Comparison of ENCODE assay signal across 16 cellular contexts in the genomic region with DNA sequence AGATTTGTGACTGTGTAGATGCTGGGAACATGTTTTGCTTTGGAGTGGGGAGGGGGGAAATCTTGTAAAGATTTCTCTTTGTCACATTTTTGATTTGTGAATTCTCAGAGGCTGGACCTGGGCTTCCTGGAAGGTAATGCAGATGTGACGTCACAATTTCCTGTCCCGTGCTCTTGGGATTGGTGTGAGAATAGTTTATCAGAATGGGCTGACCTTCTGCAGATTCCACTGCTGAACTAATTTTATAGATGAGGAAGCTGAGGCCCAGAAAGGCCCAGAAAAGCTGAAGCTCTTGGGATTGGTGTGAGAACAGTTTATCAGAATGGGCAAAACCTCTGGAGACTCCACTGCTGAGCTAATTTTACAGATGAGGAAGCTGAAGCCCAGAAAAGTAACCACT. TPM values are rescaled to one million over a fixed set of nuclear protein-coding genes. Genes with fewer than 3 reads are reported as not detected.
DNase-seq lines count a peak whose midpoint lies in the region; ATAC-seq and TF ChIP-seq lines count a peak whose summit lies in the region.
"Had no signal": no experiment of that assay in that cellular context is flagged by ENCODE, and none has a peak within 500 bp of the region (broad histone marks: within the 10 kb centered on the region; RNA-seq: fewer than 3 reads in every experiment).

No MANE protein-coding gene starts in this region.

- TF ChIP-seq CTCF in heart left ventricle (IDR thresholded peaks at IDR 0.05), result no peak

- no peak overlapping the region for H3K4me3 Mint-ChIP-seq in activated naive CD4-positive, alpha-beta T cell treated with anti-CD3 and anti-CD28 coated beads, Interleukin-2, amount 10 ng/mL, durations not matched to agents 7 days and 5 days
- no peak overlapping the region for H3K4me3 Mint-ChIP-seq in activated CD4-positive, alpha-beta memory T cell treated with anti-CD3 and anti-CD28 coated beads for 36 hours
- H3K4me3 Mint-ChIP-seq in stimulated activated memory B cell treated with anti-CD40 and anti-IgM and Interleukin-4, amounts not matched to agents 10 μg/mL and 1 μg/mL and 100 μg/mL, for 72 hours, result no peak overlapping the region

- peaks cover 23% of the 10 kb centered on the region for H3K36me3 Mint-ChIP-seq in activated naive CD4-positive, alpha-beta T cell treated with anti-CD3 and anti-CD28 coated beads, Interleukin-2, amount 10 ng/mL, durations not matched to agents 7 days and 5 days
- peaks cover 1% of the 10 kb centered on the region for H3K36me3 Mint-ChIP-seq in activated CD4-positive, alpha-beta memory T cell treated with anti-CD3 and anti-CD28 coated beads for 36 hours
- H3K36me3 Mint-ChIP-seq in stimulated activated memory B cell treated with anti-CD40 and anti-IgM and Interleukin-4, amounts not matched to agents 10 μg/mL and 1 μg/mL and 100 μg/mL, for 72 hours, result no peaks in the 10 kb centered on the region

- peaks cover 81% of the 10 kb centered on the region for H3K4me1 Mint-ChIP-seq in activated naive CD4-positive, alpha-beta T cell treated with anti-CD3 and anti-CD28 coated beads, Interleukin-2, amount 10 ng/mL, durations not matched to agents 7 days and 5 days
- H3K4me1 Mint-ChIP-seq in activated CD4-positive, alpha-beta memory T cell treated with anti-CD3 and anti-CD28 coated beads for 36 hours (ENCODE audit: low read depth), result peaks cover 92% of the 10 kb centered on the region
- H3K4me1 Mint-ChIP-seq in stimulated activated memory B cell treated with anti-CD40 and anti-IgM and Interleukin-4, amounts not matched to agents 10 μg/mL and 1 μg/mL and 100 μg/mL, for 72 hours, result peaks cover 36% of the 10 kb centered on the region

- H3K9me3 Mint-ChIP-seq in activated naive CD4-positive, alpha-beta T cell treated with anti-CD3 and anti-CD28 coated beads, Interleukin-2, amount 10 ng/mL, durations not matched to agents 7 days and 5 days, result peaks cover 2% of the 10 kb centered on the region
- no peaks in the 10 kb centered on the region for H3K9me3 Mint-ChIP-seq in activated CD4-positive, alpha-beta memory T cell treated with anti-CD3 and anti-CD28 coated beads for 36 hours
- no peaks in the 10 kb centered on the region for H3K9me3 Mint-ChIP-seq in stimulated activated memory B cell treated with anti-CD40 and anti-IgM and Interleukin-4, amounts not matched to agents 10 μg/mL and 1 μg/mL and 100 μg/mL, for 72 hours

- H3K27me3 Mint-ChIP-seq in activated naive CD4-positive, alpha-beta T cell treated with anti-CD3 and anti-CD28 coated beads, Interleukin-2, amount 10 ng/mL, durations not matched to agents 7 days and 5 days, result no peaks in the 10 kb centered on the region
- no peaks in the 10 kb centered on the region for H3K27me3 Mint-ChIP-seq in activated CD4-positive, alpha-beta memory T cell treated with anti-CD3 and anti-CD28 coated beads for 36 hours
- H3K27me3 Mint-ChIP-seq in stimulated activated memory B cell treated with anti-CD40 and anti-IgM and Interleukin-4, amounts not matched to agents 10 μg/mL and 1 μg/mL and 100 μg/mL, for 72 hours, result peaks cover 11% of the 10 kb centered on the region

- TF ChIP-seq POLR2A in heart left ventricle (IDR thresholded peaks at IDR 0.05), result no peak

- no peak for DNase-seq in activated naive CD4-positive, alpha-beta T cell treated with anti-CD3 and anti-CD28 coated beads, Interleukin-2, amount 10 ng/mL, durations not matched to agents 7 days and 5 days
- DNase-seq in activated naive CD4-positive, alpha-beta T cell treated with Interleukin-2 at 50 U/mL for 16 hours, result no peak
- no peak for DNase-seq in activated CD4-positive, alpha-beta memory T cell treated with anti-CD3 and anti-CD28 coated beads for 36 hours
- DNase-seq in heart left ventricle (peak in 1 of 5 donors; percentile 15), HEK293T (ENCODE audit: extremely low spot score) (no peak), cortex of kidney (lab: John Stamatoyannopoulos, UW) (no peak), SHP77 (lab: John Stamatoyannopoulos, UW) (no peak)
- DNase-seq: GOT3; hippocampal formation; kidney; NCI-H2029 treated with DMSO at 0.1 percent for 48 hours; NCI-H446 treated with DMSO at 0.1 percent for 48 hours; NK-92 treated with Interleukin-12 subunit alpha and Interleukin-12 subunit beta, amount 100 ng/mL, for 24 hours had no signal

- H3K4me3 ChIP-seq in heart left ventricle, result no peak overlapping the region
- H3K4me3 ChIP-seq: cardiac muscle cell, vagina had no signal

- 28 to 45% (median 35%) methylated on average over 2 of the region's 2 CpGs for WGBS in heart left ventricle, 4 donors

- peak overlapping the region in 7 of 12 donors; percentile 15 to 53 (median 37) for H3K27ac ChIP-seq in heart left ventricle
- H3K27ac ChIP-seq: cardiac muscle cell had no signal

- peak overlapping the region; percentile 49 for H3K27ac Mint-ChIP-seq in activated naive CD4-positive, alpha-beta T cell treated with anti-CD3 and anti-CD28 coated beads, Interleukin-2, amount 10 ng/mL, durations not matched to agents 7 days and 5 days
- H3K27ac Mint-ChIP-seq in activated CD4-positive, alpha-beta memory T cell treated with anti-CD3 and anti-CD28 coated beads for 36 hours, result peak overlapping the region; percentile 44
- peak overlapping the region; percentile 5 for H3K27ac Mint-ChIP-seq in stimulated activated memory B cell treated with anti-CD40 and anti-IgM and Interleukin-4, amounts not matched to agents 10 μg/mL and 1 μg/mL and 100 μg/mL, for 72 hours

- peak in 2 of 4 donors; percentile 49 to 53 for ATAC-seq in heart left ventricle
- no peak for ATAC-seq in stimulated activated memory B cell treated with anti-CD40 and anti-IgM and Interleukin-4, amounts not matched to agents 10 μg/mL and 1 μg/mL and 100 μg/mL, for 72 hours

- H3K36me3 ChIP-seq in heart left ventricle, result no peaks in the 10 kb centered on the region
- H3K36me3 ChIP-seq: cardiac muscle cell, vagina had no signal

- peaks cover 0 to 5% (median 0%) of the 10 kb centered on the region in 9 donors for H3K27me3 ChIP-seq in heart left ventricle
- H3K27me3 ChIP-seq: cardiac muscle cell, vagina had no signal

- H3K4me1 ChIP-seq in heart left ventricle, result peaks cover 0 to 23% (median 0%) of the 10 kb centered on the region in 12 donors
- H3K4me1 ChIP-seq: vagina had no signal

- POLR2A ChIA-PET in activated CD4-positive, alpha-beta memory T cell treated with anti-CD3 and anti-CD28 coated beads for 36 hours (lab: Charles Lee), result no interaction called here
- POLR2A ChIA-PET in HEK293T (lab: Yijun Ruan, JAX), result no interaction called here

- no peaks in the 10 kb centered on the region for H3K9me3 ChIP-seq in heart left ventricle
- H3K9me3 ChIP-seq: vagina had no signal

- intact Hi-C loops in activated CD4-positive, alpha-beta memory T cell treated with anti-CD3 and anti-CD28 coated beads for 36 hours (cut with micrococcal nuclease), result loop anchor here (10.0 kb wide), 2 partner anchors 220 kb away; no protein-coding TSS in a partner anchor
- intact Hi-C loops in heart left ventricle (cut with DNase I), result no loop called here

- CTCF ChIA-PET in activated naive CD4-positive, alpha-beta T cell treated with anti-CD3 and anti-CD28 coated beads, Interleukin-2, amount 10 ng/mL, durations not matched to agents 7 days and 5 days (lab: Charles Lee), result no interaction called here
- CTCF ChIA-PET in activated CD4-positive, alpha-beta memory T cell treated with anti-CD3 and anti-CD28 coated beads for 36 hours (lab: Charles Lee), result no interaction called here
- CTCF ChIA-PET in HEK293T (lab: Yijun Ruan, JAX), result no interaction called here

TF ChIP-seq in HEK293T, 16 proteins besides CTCF, POLR2A, EP300 and RAD21:
- TF ChIP-seq SP1 (IDR thresholded peaks at IDR 0.05) (no peak), NFRKB (IDR thresholded peaks at IDR 0.05) (no peak), BHLHE40 (IDR thresholded peaks at IDR 0.05; ENCODE audit: borderline replicate concordance) (no peak), FOXA1 (IDR thresholded peaks at IDR 0.05) (no peak), ARNT (IDR thresholded peaks at IDR 0.05) (no peak), LEF1 (IDR thresholded peaks at IDR 0.05; ENCODE audit: borderline replicate concordance) (no peak), CTBP1 (IDR thresholded peaks at IDR 0.05; ENCODE audit: borderline replicate concordance) (no peak), SUZ12 (IDR thresholded peaks at IDR 0.05) (no peak)

RNA-seq across cellular contexts. Expression of gene HS3ST3B1, which starts 34.0 kb away (rescaled TPM):
- 10 to 100 TPM; 13.4 to 13.9 TPM for total RNA-seq in activated CD4-positive, alpha-beta memory T cell treated with anti-CD3 and anti-CD28 coated beads for 36 hours
- 1 to 10 TPM; 1.8 to 3.9 (median 3.4) TPM for total RNA-seq in heart left ventricle
- 1 to 10 TPM in 1 of 2 donors, under 1 TPM in 1; 0.61 to 2.3 TPM for polyA plus RNA-seq in heart left ventricle
